ENCODE assay signal across 18 cellular contexts in genomic region chr20:44653536-44653935, GRCh38. TPM values are rescaled to one million over a fixed set of nuclear protein-coding genes. Genes with fewer than 3 reads are reported as not detected.
DNase-seq lines count a peak whose midpoint lies in the region; ATAC-seq and TF ChIP-seq lines count a peak whose summit lies in the region.
"Had no signal": no experiment of that assay in that cellular context is flagged by ENCODE, and none has a peak within 500 bp of the region (broad histone marks: within the 10 kb centered on the region; RNA-seq: fewer than 3 reads in every experiment).

No MANE protein-coding gene starts in this region.

- no peak for ATAC-seq in WTC11
- ATAC-seq in naive thymus-derived CD8-positive, alpha-beta T cell: no peak

- no peak overlapping the region for H3K27ac Mint-ChIP-seq in activated CD4-positive, alpha-beta T cell treated with anti-CD3 and anti-CD28 coated beads, Interleukin-2, amount 10 ng/mL, durations not matched to agents 24 days and 14 days
- H3K27ac Mint-ChIP-seq in CD4-positive, alpha-beta memory T cell: peak overlapping the region in 6 of 7 donors; percentile 0 to 94 (median 64)
- no peak overlapping the region for H3K27ac Mint-ChIP-seq in WTC11
- H3K27ac Mint-ChIP-seq in naive thymus-derived CD8-positive, alpha-beta T cell: peak overlapping the region in 9 of 10 donors; percentile 19 to 85 (median 74)

- H3K9me3 ChIP-seq in CD4-positive, alpha-beta memory T cell (ENCODE audit: control insufficient read depth in 1 of 2, low read length in 2 of 2): no peaks in the 10 kb centered on the region
- no peaks in the 10 kb centered on the region for H3K9me3 ChIP-seq in thyroid gland
- H3K9me3 ChIP-seq: colonic mucosa, neutrophil, right atrium auricular region, tibial artery had no signal

- intact Hi-C loops in activated CD4-positive, alpha-beta T cell treated with anti-CD3 and anti-CD28 coated beads, Interleukin-2, amount 10 ng/mL, durations not matched to agents 24 days and 14 days (cut with micrococcal nuclease): loop anchor here (2.0 kb wide), 1 partner anchor 17 kb away; no protein-coding TSS in a partner anchor
- intact Hi-C loops in CD4-positive, alpha-beta memory T cell (cut with micrococcal nuclease): loop anchor here (2.0 to 5.0 kb wide), 2 partner anchors 17 to 131 kb away; partner anchors contain the start of gene SERINC3
- intact Hi-C loops in thyroid gland (cut with DNase I): no loop called here

- peaks cover 32% of the 10 kb centered on the region for H3K36me3 Mint-ChIP-seq in activated CD4-positive, alpha-beta T cell treated with anti-CD3 and anti-CD28 coated beads, Interleukin-2, amount 10 ng/mL, durations not matched to agents 24 days and 14 days (ENCODE audit: low read depth)
- H3K36me3 Mint-ChIP-seq in CD4-positive, alpha-beta memory T cell: peaks cover 3 to 7% of the 10 kb centered on the region in 2 donors
- peaks cover 20% of the 10 kb centered on the region for H3K36me3 Mint-ChIP-seq in WTC11
- peaks cover 0 to 11% (median 9%) of the 10 kb centered on the region in 3 donors for H3K36me3 Mint-ChIP-seq in naive thymus-derived CD8-positive, alpha-beta T cell

- no peak for TF ChIP-seq CTCF in WTC11 (IDR thresholded peaks at IDR 0.05)
- no peak for TF ChIP-seq CTCF in thyroid gland (IDR thresholded peaks at IDR 0.05)

- H3K27ac ChIP-seq in CD4-positive, alpha-beta memory T cell (ENCODE audit: low read depth, low read length): no peak overlapping the region
- H3K27ac ChIP-seq in caudate nucleus (ENCODE audit: low read depth, low read length) (no peak overlapping the region), thyroid gland (no peak overlapping the region)
- H3K27ac ChIP-seq: colonic mucosa, neutrophil, PC-9, WERI-Rb-1 had no signal

- CTCF ChIA-PET in CD4-positive, alpha-beta memory T cell (lab: Charles Lee; ENCODE audit: partially characterized antibody): interaction anchor here (1.1 to 6.2 kb wide), 3 partner anchors 9 to 30 kb away, joined by 4 to 83 read pairs (median 5); no protein-coding TSS in a partner anchor
- CTCF ChIA-PET in WTC11 (lab: Charles Lee): interaction anchor here (0.8 to 5.6 kb wide), 3 partner anchors 11 to 36 kb away, joined by 3 to 72 read pairs (median 3); no protein-coding TSS in a partner anchor

- H3K27me3 ChIP-seq in CD4-positive, alpha-beta memory T cell (ENCODE audit: insufficient read depth, low read length): no peaks in the 10 kb centered on the region
- no peaks in the 10 kb centered on the region for H3K27me3 ChIP-seq in thyroid gland
- H3K27me3 ChIP-seq: colonic mucosa, right atrium auricular region, tibial artery had no signal

- H3K4me1 ChIP-seq in CD4-positive, alpha-beta memory T cell (ENCODE audit: insufficient read depth, low read length): peaks cover 35% of the 10 kb centered on the region
- peaks cover 0 to 7% of the 10 kb centered on the region in 2 donors for H3K4me1 ChIP-seq in thyroid gland

- DNase-seq in activated CD4-positive, alpha-beta T cell treated with anti-CD3 and anti-CD28 coated beads, Interleukin-2, amount 10 ng/mL, durations not matched to agents 24 days and 14 days: no peak
- no peak for DNase-seq in activated CD4-positive, alpha-beta T cell treated with anti-CD3 and anti-CD28 coated beads, Interleukin-2, amount 50 U/mL, for 1 hour
- no peak for DNase-seq in CD4-positive, alpha-beta memory T cell
- DNase-seq in WTC11 (ENCODE audit: low spot score): no peak
- DNase-seq in naive thymus-derived CD8-positive, alpha-beta T cell: no peak
- no peak for DNase-seq in SHP77 treated with DMSO at 0.1 percent for 48 hours (lab: John Stamatoyannopoulos, UW)
- no peak for DNase-seq in caudate nucleus (lab: John Stamatoyannopoulos, UW)
- no peak for DNase-seq in thyroid gland
- DNase-seq: aorta, colonic mucosa, EL, NCI-H2029 treated with DMSO at 0.1 percent for 48 hours, NCI-H526, PC-9, tibial artery, WERI-Rb-1 had no signal

- no peak for TF ChIP-seq POLR2A in thyroid gland (IDR thresholded peaks at IDR 0.05)

- no peaks in the 10 kb centered on the region for H3K9me3 Mint-ChIP-seq in activated CD4-positive, alpha-beta T cell treated with anti-CD3 and anti-CD28 coated beads, Interleukin-2, amount 10 ng/mL, durations not matched to agents 24 days and 14 days
- H3K9me3 Mint-ChIP-seq in CD4-positive, alpha-beta memory T cell: peaks cover 0 to 4% (median 0%) of the 10 kb centered on the region in 8 donors
- peaks cover 37% of the 10 kb centered on the region for H3K9me3 Mint-ChIP-seq in WTC11
- peaks cover 0 to 2% (median 0%) of the 10 kb centered on the region in 9 donors for H3K9me3 Mint-ChIP-seq in naive thymus-derived CD8-positive, alpha-beta T cell

- no peaks in the 10 kb centered on the region for H3K36me3 ChIP-seq in CD4-positive, alpha-beta memory T cell (ENCODE audit: insufficient read depth, low read length)
- H3K36me3 ChIP-seq in thyroid gland: no peaks in the 10 kb centered on the region
- H3K36me3 ChIP-seq: colonic mucosa, neutrophil, right atrium auricular region, tibial artery, WERI-Rb-1 had no signal

- H3K4me3 ChIP-seq in CD4-positive, alpha-beta memory T cell (ENCODE audit: low read length in 2 of 2): peak overlapping the region in 1 of 2 donors; percentile 76
- H3K4me3 ChIP-seq in thyroid gland (replicated peaks in 1 of 3): no peak overlapping the region

- POLR2A ChIA-PET in CD4-positive, alpha-beta memory T cell (lab: Charles Lee; ENCODE audit: partially characterized antibody): interaction anchor here (0.9 to 1.5 kb wide), 6 partner anchors 9 to 30 kb away, joined by 3 to 9 read pairs (median 6); no protein-coding TSS in a partner anchor
- POLR2A ChIA-PET in WTC11 (lab: Charles Lee): no interaction called here
- POLR2A ChIA-PET in naive thymus-derived CD8-positive, alpha-beta T cell (lab: Charles Lee): interaction anchor here (0.5 to 1.7 kb wide), 6 partner anchors 8 to 29 kb away, joined by 3 to 11 read pairs (median 4); no protein-coding TSS in a partner anchor

- no peaks in the 10 kb centered on the region for H3K27me3 Mint-ChIP-seq in activated CD4-positive, alpha-beta T cell treated with anti-CD3 and anti-CD28 coated beads, Interleukin-2, amount 10 ng/mL, durations not matched to agents 24 days and 14 days
- H3K27me3 Mint-ChIP-seq in CD4-positive, alpha-beta memory T cell: no peaks in the 10 kb centered on the region
- peaks cover 52% of the 10 kb centered on the region for H3K27me3 Mint-ChIP-seq in WTC11 (ENCODE audit: low read depth)
- peaks cover 0 to 2% (median 0%) of the 10 kb centered on the region in 5 donors for H3K27me3 Mint-ChIP-seq in naive thymus-derived CD8-positive, alpha-beta T cell

- peaks cover 36% of the 10 kb centered on the region for H3K4me1 Mint-ChIP-seq in activated CD4-positive, alpha-beta T cell treated with anti-CD3 and anti-CD28 coated beads, Interleukin-2, amount 10 ng/mL, durations not matched to agents 24 days and 14 days
- peaks cover 22 to 41% (median 33%) of the 10 kb centered on the region in 4 donors for H3K4me1 Mint-ChIP-seq in CD4-positive, alpha-beta memory T cell
- H3K4me1 Mint-ChIP-seq in WTC11: peaks cover 38% of the 10 kb centered on the region
- peaks cover 18 to 39% (median 35%) of the 10 kb centered on the region in 4 donors for H3K4me1 Mint-ChIP-seq in naive thymus-derived CD8-positive, alpha-beta T cell

- H3K4me3 Mint-ChIP-seq in activated CD4-positive, alpha-beta T cell treated with anti-CD3 and anti-CD28 coated beads, Interleukin-2, amount 10 ng/mL, durations not matched to agents 24 days and 14 days: peak overlapping the region; percentile 83
- H3K4me3 Mint-ChIP-seq in CD4-positive, alpha-beta memory T cell: peak overlapping the region in 7 of 8 donors; percentile 45 to 95 (median 81)
- H3K4me3 Mint-ChIP-seq in WTC11: peak overlapping the region; percentile 67
- H3K4me3 Mint-ChIP-seq in naive thymus-derived CD8-positive, alpha-beta T cell: peak overlapping the region; percentile 58 to 82 (median 72)

- WGBS in thyroid gland, 2 donors: 93 to 94% methylated on average over 2 of the region's 2 CpGs

TF ChIP-seq in WTC11, 78 proteins besides CTCF, POLR2A, EP300 and RAD21 (continues in another document):
- TF ChIP-seq EMX1 (CRISPR knock-in tag; IDR thresholded peaks at IDR 0.05) (no peak), ZNF532 (CRISPR knock-in tag; IDR thresholded peaks at IDR 0.05; ENCODE audit: borderline replicate concordance) (no peak), SP1 (CRISPR knock-in tag; conservative IDR thresholded peaks at IDR 0.05) (no peak), HMGA2 (CRISPR knock-in tag; IDR thresholded peaks at IDR 0.05) (no peak)

RNA-seq across cellular contexts. Expression of gene ADA, which starts 2.0 kb away (rescaled TPM):
- 43.7 and 44.5 TPM in 2 replicates for total RNA-seq in activated CD4-positive, alpha-beta T cell treated with anti-CD3 and anti-CD28 coated beads, Interleukin-2, amount 10 ng/mL, durations not matched to agents 24 days and 14 days
- total RNA-seq in CD4-positive, alpha-beta memory T cell: 10 to 100 TPM; 28.4 to 31.0 TPM
- polyA plus RNA-seq in CD4-positive, alpha-beta memory T cell: 10 to 100 TPM; 48.6 to 64.3 TPM
- total RNA-seq in WTC11 (2021) (19.7 to 29.2 TPM (median 25.3 TPM) in 3 replicates), thyroid gland (10 to 100 TPM in 1 of 4 donors, 1 to 10 TPM in 3; 4.0 to 13.9 (median 7.1) TPM)
- total RNA-seq in naive thymus-derived CD8-positive, alpha-beta T cell: 10 to 100 TPM; 24.1 to 24.2 TPM
- polyA plus RNA-seq in naive thymus-derived CD8-positive, alpha-beta T cell: 10 to 100 TPM; 31.2 to 47.1 (median 38.2) TPM

Comparison
In these comparisons a context has a peak if more than half of its experiments do, and no peak if none do; other contexts are left out.
1. H3K27ac Mint-ChIP-seq: peak in CD4-positive, alpha-beta memory T cell (6 of 7) and naive thymus-derived CD8-positive, alpha-beta T cell (9 of 10); none in activated CD4-positive, alpha-beta T cell treated with anti-CD3 and anti-CD28 coated beads, Interleukin-2, amount 10 ng/mL, durations not matched to agents 24 days and 14 days (single experiment) and WTC11 (single experiment).
2. Peak in every context shown above with its lines, with median percentiles within 50 percentile points of each other: H3K4me3 Mint-ChIP-seq.